Comparison of ENCODE assay signal across 18 cellular contexts in genomic region chr18:55395811-55396210, GRCh38.
"Had no signal": no experiment of that assay in that cellular context is flagged by ENCODE, and none has a peak within 500 bp of the region (broad histone marks: within the 10 kb centered on the region; RNA-seq: fewer than 3 reads in every experiment).

No MANE protein-coding gene starts in this region.

- H3K27me3 Mint-ChIP-seq: activated CD4-positive, alpha-beta memory T cell treated with anti-CD3 and anti-CD28 coated beads for 36 hours; progenitor cell of endocrine pancreas; stimulated activated naive B cell treated with anti-CD40 and anti-IgM and Interleukin-4, amounts not matched to agents 10 μg/mL and 1 μg/mL and 100 μg/mL, for 72 hours had no signal

- H3K9me3 ChIP-seq: mucosa of descending colon, right lobe of liver, suprapubic skin, upper lobe of left lung had no signal

- H3K9me3 Mint-ChIP-seq: activated CD4-positive, alpha-beta memory T cell treated with anti-CD3 and anti-CD28 coated beads for 36 hours; activated naive CD4-positive, alpha-beta T cell treated with anti-CD3 and anti-CD28 coated beads, Interleukin-2, amount 50 U/mL, for 72 hours; activated T-cell treated with anti-CD3 and anti-CD28 coated beads, Interleukin-2, amount 50 U/mL, for 4 hours; natural killer cell; stimulated activated naive B cell treated with anti-CD40 and anti-IgM and Interleukin-4, amounts not matched to agents 10 μg/mL and 1 μg/mL and 100 μg/mL, for 72 hours; T-helper 2 cell treated with Interferon-gamma antibody and Interleukin-4, amounts not matched to agents 5 μg/mL and 100 μg/mL, for 36 hours had no signal

- ATAC-seq: activated CD4-positive, CD25-positive, alpha-beta regulatory T cell treated with anti-CD3 and anti-CD28 coated beads, Interleukin-2, amount 50 U/mL, for 24 hours; activated naive CD4-positive, alpha-beta T cell treated with anti-CD3 and anti-CD28 coated beads, Interleukin-2, amount 50 U/mL, for 72 hours; activated T-cell treated with anti-CD3 and anti-CD28 coated beads, Interleukin-2, amount 50 U/mL, for 4 hours; mucosa of descending colon; natural killer cell; stimulated activated naive B cell treated with anti-CD40 and anti-IgM and Interleukin-4, amounts not matched to agents 10 μg/mL and 1 μg/mL and 100 μg/mL, for 72 hours had no signal

- H3K36me3 Mint-ChIP-seq: activated CD4-positive, alpha-beta memory T cell treated with anti-CD3 and anti-CD28 coated beads for 36 hours; activated naive CD4-positive, alpha-beta T cell treated with anti-CD3 and anti-CD28 coated beads, Interleukin-2, amount 50 U/mL, for 72 hours; natural killer cell; stimulated activated naive B cell treated with anti-CD40 and anti-IgM and Interleukin-4, amounts not matched to agents 10 μg/mL and 1 μg/mL and 100 μg/mL, for 72 hours had no signal

- H3K4me2 ChIP-seq: hepatocyte had no signal

- H3K4me3 Mint-ChIP-seq: activated CD4-positive, alpha-beta memory T cell treated with anti-CD3 and anti-CD28 coated beads for 36 hours; activated T-cell treated with anti-CD3 and anti-CD28 coated beads, Interleukin-2, amount 50 U/mL, for 4 hours; natural killer cell; stimulated activated naive B cell treated with anti-CD40 and anti-IgM and Interleukin-4, amounts not matched to agents 10 μg/mL and 1 μg/mL and 100 μg/mL, for 72 hours; T-helper 2 cell treated with Interferon-gamma antibody and Interleukin-4, amounts not matched to agents 5 μg/mL and 100 μg/mL, for 36 hours had no signal

- H2AFZ ChIP-seq: hepatocyte had no signal

- H3K27ac Mint-ChIP-seq: activated CD4-positive, alpha-beta memory T cell treated with anti-CD3 and anti-CD28 coated beads for 36 hours; activated naive CD4-positive, alpha-beta T cell treated with anti-CD3 and anti-CD28 coated beads, Interleukin-2, amount 50 U/mL, for 72 hours; natural killer cell; progenitor cell of endocrine pancreas; stimulated activated naive B cell treated with anti-CD40 and anti-IgM and Interleukin-4, amounts not matched to agents 10 μg/mL and 1 μg/mL and 100 μg/mL, for 72 hours; T-helper 2 cell treated with Interferon-gamma antibody and Interleukin-4, amounts not matched to agents 5 μg/mL and 100 μg/mL, for 36 hours had no signal

- H3K4me1 Mint-ChIP-seq: natural killer cell had no signal

- H3K36me3 ChIP-seq: right lobe of liver, suprapubic skin, upper lobe of left lung had no signal

- H3K4me1 ChIP-seq: right lobe of liver had no signal

- DNase-seq: activated CD4-positive, alpha-beta memory T cell treated with anti-CD3 and anti-CD28 coated beads for 36 hours; activated effector memory CD4-positive, alpha-beta T cell treated with anti-CD3 and anti-CD28 coated beads, Interleukin-2, amount 50 U/mL, for 16 hours; activated T-cell treated with anti-CD3 and anti-CD28 coated beads, Interleukin-2, amount 50 U/mL, for 4 hours; effector memory CD4-positive, alpha-beta T cell; mucosa of descending colon; natural killer cell; right lobe of liver; stimulated activated CD4-positive, alpha-beta T cell treated with anti-CD3 and anti-CD28 coated beads, Interleukin-2, amount 100 ng/mL, for 24 hours; stimulated activated naive B cell treated with anti-CD40 and anti-IgM and Interleukin-4, amounts not matched to agents 10 μg/mL and 1 μg/mL and 100 μg/mL, for 72 hours; SW 1271; upper lobe of left lung had no signal

- H3K27me3 ChIP-seq: hepatocyte, right lobe of liver, suprapubic skin, upper lobe of left lung had no signal

- H3K4me3 ChIP-seq: hepatocyte, lung, mucosa of descending colon, right lobe of liver, suprapubic skin, upper lobe of left lung had no signal

- H3K27ac ChIP-seq: hepatocyte, right lobe of liver, suprapubic skin had no signal
